8 cellular contexts compared by ENCODE assay signal in the genomic region with DNA sequence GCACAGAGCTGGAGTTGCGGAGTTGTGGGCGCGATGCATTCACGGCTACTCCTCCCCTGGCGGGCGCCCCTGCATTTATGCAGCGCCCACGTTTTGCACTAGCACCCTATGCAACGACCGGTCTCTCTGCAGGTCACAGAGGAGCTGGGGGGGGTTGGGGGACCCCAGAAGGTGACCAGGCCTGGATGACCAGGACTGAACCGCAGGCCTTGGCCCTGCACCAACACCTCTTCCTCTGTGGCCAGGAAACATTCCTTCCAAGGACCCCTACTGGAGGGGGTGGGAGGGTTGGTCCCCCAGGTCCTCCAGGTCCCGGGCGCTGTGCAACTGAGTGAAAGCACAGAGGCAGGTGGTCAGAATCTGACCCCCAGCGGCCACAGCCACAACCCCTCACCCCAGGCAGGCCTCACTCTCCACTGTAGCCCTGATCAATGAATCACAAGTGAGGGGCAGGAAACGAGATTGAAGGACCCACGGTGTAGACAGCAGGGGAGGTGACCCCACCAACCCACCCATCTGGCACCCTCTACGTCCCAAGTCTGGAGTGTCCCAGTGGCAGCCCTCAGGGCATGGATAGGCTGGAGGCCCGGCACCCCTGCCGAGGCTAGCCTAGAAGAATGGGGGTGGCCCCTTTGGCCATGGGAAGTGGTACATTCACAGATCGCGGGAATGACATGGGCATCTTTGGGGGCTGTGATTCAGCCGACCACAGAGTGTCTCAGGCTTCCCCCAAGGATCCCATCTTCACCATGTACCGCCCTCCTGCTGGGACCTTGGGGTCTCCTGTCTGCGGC. TPM values are rescaled to one million over a fixed set of nuclear protein-coding genes. Genes with fewer than 3 reads are reported as not detected.
DNase-seq lines count a peak whose midpoint lies in the region; ATAC-seq, FAIRE-seq and TF ChIP-seq lines count a peak whose summit lies in the region.

No MANE protein-coding gene starts in this region.

- H3K9me3 ChIP-seq in HUES64 (ENCODE audit: insufficient read depth, low read depth, low read length), result no peaks in the 10 kb centered on the region
- H3K9me3 ChIP-seq in muscle layer of colon (ENCODE audit: low read length), result no peaks in the 10 kb centered on the region

- no peak for ATAC-seq in HG03469 (IDR thresholded peaks at IDR 0.05; ENCODE audit: unreplicated experiment)

- peak overlapping the region; percentile 78 for H3K9ac ChIP-seq in HUES64 (ENCODE audit: low read depth, low read length)
- H3K9ac ChIP-seq in muscle layer of colon (ENCODE audit: low read length), result peak overlapping the region; percentile 64

- H3K27ac Mint-ChIP-seq in chondrocyte (ENCODE audit: unreplicated experiment), result peak overlapping the region; percentile 97

- FAIRE-seq in GM12892 (lab: Jason Lieb, UNC), result peak; percentile 44

- no peaks in the 10 kb centered on the region for H3K36me3 ChIP-seq in HUES64 (ENCODE audit: insufficient read depth, low read length)
- no peaks in the 10 kb centered on the region for H3K36me3 ChIP-seq in muscle layer of colon (ENCODE audit: insufficient read depth, low read length)

- peaks cover 30% of the 10 kb centered on the region for H3K4me1 Mint-ChIP-seq in chondrocyte (ENCODE audit: low read depth)

- H3K4me1 ChIP-seq in HUES64 (ENCODE audit: insufficient read depth, low read length) (peaks cover 21% of the 10 kb centered on the region; the same call in 1 of the 2 replicates), muscle layer of colon (ENCODE audit: insufficient read depth, low read length) (peaks cover 29% of the 10 kb centered on the region)

- 39% methylated on average over 21 of the region's 24 CpGs for WGBS in HUES64

- H3K27me3 Mint-ChIP-seq in chondrocyte (ENCODE audit: low read depth), result no peaks in the 10 kb centered on the region

- TF ChIP-seq CTCF in chondrocyte (IDR thresholded peaks at IDR 0.05), result no peak

- peak overlapping the region; percentile 83 for H3K4me3 Mint-ChIP-seq in chondrocyte (ENCODE audit: unreplicated experiment)

- H3K36me3 Mint-ChIP-seq in chondrocyte (ENCODE audit: low read depth), result no peaks in the 10 kb centered on the region

- H3K27ac ChIP-seq in HUES64 (ENCODE audit: low read depth, low read length), result peak overlapping the region; percentile 91
- peak overlapping the region; percentile 96 for H3K27ac ChIP-seq in muscle layer of colon (ENCODE audit: low read depth, low read length)

- H3K27me3 ChIP-seq in HUES64 (ENCODE audit: insufficient read depth, low read length) (no peaks in the 10 kb centered on the region), muscle layer of colon (ENCODE audit: control insufficient read depth in 1 of 2, insufficient read depth in 2 of 2, low read length in 2 of 2) (no peaks in the 10 kb centered on the region)

- H3K4me3 ChIP-seq in HUES64 (ENCODE audit: low read length), result peak overlapping the region; percentile 69
- peak overlapping the region; percentile 77 to 84 for H3K4me3 ChIP-seq in muscle layer of colon (ENCODE audit: low read depth in 1 of 2, low read length in 2 of 2)

- DNase-seq in GM12892 (ENCODE audit: insufficient read length) (no peak), chondrocyte (ENCODE audit: low spot score) (no peak), HCEC 1CT (no peak), NCI-H2029 (lab: John Stamatoyannopoulos, UW) (no peak), SW480 (ENCODE audit: low spot score) (no peak)

- no peaks in the 10 kb centered on the region for H3K9me3 Mint-ChIP-seq in chondrocyte (ENCODE audit: low read depth)

- TF ChIP-seq POLR2A in GM12892 (IDR thresholded peaks at IDR 0.05; ENCODE audit: low read depth, low read length), result no peak

RNA-seq across cellular contexts. Expression of gene MKNK2, which starts 11.1 kb away (rescaled TPM):
- polyA plus RNA-seq in GM12892 (2012; ENCODE audit: missing spikeins), result 245 TPM
- 70.9 TPM for polyA plus RNA-seq in HUES64 (2013, experiment 1 of 2)
- polyA plus RNA-seq in HUES64 (2013, experiment 2 of 2), result 75.5 TPM
- total RNA-seq in chondrocyte, result 32.8 to 127 TPM (median 125 TPM) in 3 replicates

RNA-seq across cellular contexts. Expression of gene MOB3A, which starts 34.0 kb away (rescaled TPM):
- 113 TPM for polyA plus RNA-seq in GM12892 (2012; ENCODE audit: missing spikeins)
- 6.1 TPM for polyA plus RNA-seq in HUES64 (2013, experiment 1 of 2)
- 7.9 TPM for polyA plus RNA-seq in HUES64 (2013, experiment 2 of 2)
- 34.6 to 48.0 TPM (median 45.5 TPM) in 3 replicates for total RNA-seq in chondrocyte

RNA-seq across cellular contexts. Expression of gene IZUMO4, which starts 34.6 kb away (rescaled TPM):
- polyA plus RNA-seq in GM12892 (2012; ENCODE audit: missing spikeins), result 43.2 TPM
- polyA plus RNA-seq in HUES64 (2013, experiment 1 of 2), result 1.1 TPM
- 1.1 TPM for polyA plus RNA-seq in HUES64 (2013, experiment 2 of 2)
- 2.4 to 3.9 TPM (median 3.2 TPM) in 3 replicates for total RNA-seq in chondrocyte

RNA-seq across cellular contexts. Expression of gene BTBD2, which starts 46.6 kb away (rescaled TPM):
- 29.0 TPM for polyA plus RNA-seq in GM12892 (2012; ENCODE audit: missing spikeins)
- 70.5 TPM for polyA plus RNA-seq in HUES64 (2013, experiment 1 of 2)
- polyA plus RNA-seq in HUES64 (2013, experiment 2 of 2), result 86.5 TPM
- total RNA-seq in chondrocyte, result 61.0 to 66.2 TPM (median 65.9 TPM) in 3 replicates
